Comparison of ENCODE assay signal across 12 cellular contexts in genomic region chr14:100761481-100761880, GRCh38. TPM values are rescaled to one million over a fixed set of nuclear protein-coding genes. Genes with fewer than 3 reads are reported as not detected.
DNase-seq lines count a peak whose midpoint lies in the region; ATAC-seq, FAIRE-seq and TF ChIP-seq lines count a peak whose summit lies in the region.
"Had no signal": no experiment of that assay in that cellular context is flagged by ENCODE, and none has a peak within 500 bp of the region (broad histone marks: within the 10 kb centered on the region; RNA-seq: fewer than 3 reads in every experiment).

No MANE protein-coding gene starts in this region.

- DNase-seq in Daoy (ENCODE audit: low read depth) (peak; percentile 83), NCI-H1417 treated with DMSO at 0.1 percent for 48 hours (lab: John Stamatoyannopoulos, UW) (peak; percentile 13), brain microvascular endothelial cell (peak; percentile 39), kidney epithelial cell (ENCODE audit: low read depth) (peak; percentile 49), Ammon's horn (ENCODE audit: low spot score) (no peak), HAP-1 (ENCODE audit: low spot score in 2 of 2) (no peak), D721Med (ENCODE audit: insufficient read length, low spot score) (no peak)
- DNase-seq: activated naive CD8-positive, alpha-beta T cell treated with anti-CD3 and anti-CD28 coated beads, Interleukin-2, amount 10 ng/mL, durations not matched to agents 7 days and 5 days; effector memory CD4-positive, alpha-beta T cell; NCI-H2081 treated with DMSO at 0.1 percent for 48 hours; psoas muscle had no signal

- peak overlapping the region; percentile 21 for H3K27ac ChIP-seq in brain microvascular endothelial cell
- H3K27ac ChIP-seq: psoas muscle had no signal

- H3K4me3 ChIP-seq in brain microvascular endothelial cell (ENCODE audit: low read depth, low read length) (no peak overlapping the region), kidney epithelial cell (ENCODE audit: low read depth, low read length) (no peak overlapping the region), HAP-1 (no peak overlapping the region)
- H3K4me3 ChIP-seq: psoas muscle had no signal

- no peak for ATAC-seq in HG03378 (IDR thresholded peaks at IDR 0.05; ENCODE audit: unreplicated experiment)
- ATAC-seq: psoas muscle had no signal

- no peaks in the 10 kb centered on the region for H3K9me3 ChIP-seq in HAP-1
- H3K9me3 ChIP-seq: psoas muscle had no signal

- H3K27me3 ChIP-seq in brain microvascular endothelial cell (replicated peaks) = no peaks in the 10 kb centered on the region
- no peaks in the 10 kb centered on the region for H3K27me3 ChIP-seq in kidney epithelial cell (ENCODE audit: control insufficient read depth, insufficient read depth, low read length)
- no peaks in the 10 kb centered on the region for H3K27me3 ChIP-seq in HAP-1 (ENCODE audit: low read depth)

- FAIRE-seq in D721Med (lab: Jason Lieb, UNC) = no peak

- in situ Hi-C loops in brain microvascular endothelial cell (cut with HindIII; ENCODE audit: low pct_ligation_motif_present, low sequenced_read_pairs) (no loop called here), HAP-1 (cut with MboI; ENCODE audit: low sequenced_read_pairs) (no loop called here)

- no peaks in the 10 kb centered on the region for H3K36me3 ChIP-seq in brain microvascular endothelial cell (replicated peaks)
- H3K36me3 ChIP-seq in kidney epithelial cell (ENCODE audit: control insufficient read depth, insufficient read depth, low read length) = no peaks in the 10 kb centered on the region
- H3K36me3 ChIP-seq in HAP-1 (replicated peaks) = no peaks in the 10 kb centered on the region

- TF ChIP-seq CTCF in brain microvascular endothelial cell (IDR thresholded peaks at IDR 0.05; ENCODE audit: low read depth, low read length, missing control alignments) (no peak), kidney epithelial cell (IDR thresholded peaks at IDR 0.05; ENCODE audit: insufficient read depth, low read length, poor library complexity, severe bottlenecking) (no peak), D721Med (IDR thresholded peaks at IDR 0.05; ENCODE audit: insufficient read depth, missing control alignments) (no peak)

- H3K4me1 ChIP-seq in HAP-1 = peaks cover 10% of the 10 kb centered on the region
- H3K4me1 ChIP-seq: psoas muscle had no signal

RNA-seq across cellular contexts. Expression of gene DLK1, which starts 34.8 kb away (rescaled TPM):
- total RNA-seq in Daoy (2014; rRNA removed; shearing (Covaris generic)) = 0.06 TPM in 1 of 2 replicates, not detected in the other
- not detected in 2 replicates for total RNA-seq in kidney epithelial cell
- total RNA-seq: activated naive CD8-positive, alpha-beta T cell treated with anti-CD3 and anti-CD28 coated beads, Interleukin-2, amount 10 ng/mL, durations not matched to agents 7 days and 5 days had no signal

Comparison
In these comparisons a context has a peak if more than half of its experiments do, and no peak if none do; other contexts are left out.
1. DNase-seq: peak in Daoy (single experiment), NCI-H1417 treated with DMSO at 0.1 percent for 48 hours (single experiment), brain microvascular endothelial cell (single experiment) and kidney epithelial cell (single experiment); none in Ammon's horn (single experiment), HAP-1 (0 of 2) and D721Med (single experiment).